ENCODE assay signal across 19 cellular contexts in genomic region chr1:223496883-223497282, GRCh38.
A peak's percentile ranks its signal among the peaks of the same experiment; 100 is the strongest.
DNase-seq lines count a peak whose midpoint lies in the region; ATAC-seq and TF ChIP-seq lines count a peak whose summit lies in the region.
"Had no signal": no experiment of that assay in that cellular context is flagged by ENCODE, and none has a peak within 500 bp of the region (broad histone marks: within the 10 kb centered on the region; RNA-seq: fewer than 3 reads in every experiment).

No MANE protein-coding gene starts in this region.

- BruUV-seq in OCI-LY7 (replicated peaks; lab: Mats Ljungman, UMichigan) = no TSS peak

- no peaks in the 10 kb centered on the region for H3K79me2 ChIP-seq in OCI-LY7 (ENCODE audit: insufficient read depth, low read depth, low read length)

- no peak overlapping the region for H3K27ac ChIP-seq in OCI-LY7 (ENCODE audit: low read depth, low read length, poor library complexity, severe bottlenecking)
- H3K27ac ChIP-seq: BLaER1, Peyer's patch, SJSA1 had no signal

- no peaks in the 10 kb centered on the region for H3K4me1 ChIP-seq in OCI-LY7 (ENCODE audit: insufficient read depth, low read length, poor library complexity, severe bottlenecking)
- H3K4me1 ChIP-seq: BLaER1, Peyer's patch had no signal

- POLR2A ChIA-PET in OCI-LY7 (lab: Charles Lee) = no interaction called here

- no peaks in the 10 kb centered on the region for H4K20me1 ChIP-seq in OCI-LY7 (ENCODE audit: insufficient read depth, low read length)
- H4K20me1 ChIP-seq: BLaER1 had no signal

- no peak overlapping the region for H2AFZ ChIP-seq in OCI-LY7 (ENCODE audit: low read length)

- H3K4me2 ChIP-seq in OCI-LY7 (ENCODE audit: low read length) = no peak overlapping the region
- H3K4me2 ChIP-seq: BLaER1 had no signal

- H3K4me3 ChIP-seq in OCI-LY7 (ENCODE audit: low read depth, low read length, poor library complexity, severe bottlenecking) = no peak overlapping the region
- H3K4me3 ChIP-seq: BLaER1, Peyer's patch, SJSA1 had no signal

- H3K36me3 ChIP-seq in OCI-LY7 (ENCODE audit: insufficient read depth, low read length) = no peaks in the 10 kb centered on the region
- H3K36me3 ChIP-seq: BLaER1, Peyer's patch, SJSA1 had no signal

- no peaks in the 10 kb centered on the region for H3K9me2 ChIP-seq in OCI-LY7 (ENCODE audit: insufficient read depth, low read length)

- CTCF ChIA-PET in OCI-LY7 (lab: Charles Lee; ENCODE audit: unreplicated experiment) = no interaction called here

- ATAC-seq in Right ventricle myocardium inferior = no peak
- ATAC-seq: HCT116 had no signal

- TF ChIP-seq CTCF in OCI-LY7 (conservative IDR thresholded peaks at IDR 0.05; ENCODE audit: low read length) = no peak

- H3K9me3 ChIP-seq in OCI-LY7 (ENCODE audit: low read length) = no peaks in the 10 kb centered on the region
- H3K9me3 ChIP-seq: BLaER1, Peyer's patch, SJSA1 had no signal

- intact Hi-C loops in cardiac septum (cut with DNase I) (no loop called here), Right ventricle myocardium inferior (cut with DNase I) (no loop called here), OCI-LY7 (cut with micrococcal nuclease; ENCODE audit: unreplicated experiment) (no loop called here)

- DNase-seq in cardiac septum (ENCODE audit: low spot score) = peak; percentile 47
- DNase-seq in Right ventricle myocardium inferior (ENCODE audit: missing footprints) = no peak
- peak; percentile 95 to 96 for DNase-seq in NCI-H446 (lab: John Stamatoyannopoulos, UW)
- peak; percentile 8 for DNase-seq in OCI-LY7 (ENCODE audit: low spot score)
- no peak for DNase-seq in iPS-NIHi11 (ENCODE audit: low spot score)
- DNase-seq in activated T-cell treated with anti-CD3 and anti-CD28 coated beads for 4 hours = no peak
- DNase-seq in Kasumi-1 (lab: John Stamatoyannopoulos, UW) = no peak
- DNase-seq: CD4-positive, alpha-beta T cell; COR-L47; DMS153; KG1; NCI-H1417 treated with DMSO at 0.1 percent for 48 hours; NCI-H2029; NCI-H510A; Peyer's patch; T1000 had no signal

Comparison
In these comparisons a context has a peak if more than half of its experiments do, and no peak if none do; other contexts are left out.
1. DNase-seq: peak in cardiac septum (single experiment), NCI-H446 (2 of 2) and OCI-LY7 (single experiment); none in Right ventricle myocardium inferior (single experiment), iPS-NIHi11 (single experiment), activated T-cell treated with anti-CD3 and anti-CD28 coated beads for 4 hours (single experiment) and Kasumi-1 (0 of 2).